8 cellular contexts compared by ENCODE assay signal in the genomic region with DNA sequence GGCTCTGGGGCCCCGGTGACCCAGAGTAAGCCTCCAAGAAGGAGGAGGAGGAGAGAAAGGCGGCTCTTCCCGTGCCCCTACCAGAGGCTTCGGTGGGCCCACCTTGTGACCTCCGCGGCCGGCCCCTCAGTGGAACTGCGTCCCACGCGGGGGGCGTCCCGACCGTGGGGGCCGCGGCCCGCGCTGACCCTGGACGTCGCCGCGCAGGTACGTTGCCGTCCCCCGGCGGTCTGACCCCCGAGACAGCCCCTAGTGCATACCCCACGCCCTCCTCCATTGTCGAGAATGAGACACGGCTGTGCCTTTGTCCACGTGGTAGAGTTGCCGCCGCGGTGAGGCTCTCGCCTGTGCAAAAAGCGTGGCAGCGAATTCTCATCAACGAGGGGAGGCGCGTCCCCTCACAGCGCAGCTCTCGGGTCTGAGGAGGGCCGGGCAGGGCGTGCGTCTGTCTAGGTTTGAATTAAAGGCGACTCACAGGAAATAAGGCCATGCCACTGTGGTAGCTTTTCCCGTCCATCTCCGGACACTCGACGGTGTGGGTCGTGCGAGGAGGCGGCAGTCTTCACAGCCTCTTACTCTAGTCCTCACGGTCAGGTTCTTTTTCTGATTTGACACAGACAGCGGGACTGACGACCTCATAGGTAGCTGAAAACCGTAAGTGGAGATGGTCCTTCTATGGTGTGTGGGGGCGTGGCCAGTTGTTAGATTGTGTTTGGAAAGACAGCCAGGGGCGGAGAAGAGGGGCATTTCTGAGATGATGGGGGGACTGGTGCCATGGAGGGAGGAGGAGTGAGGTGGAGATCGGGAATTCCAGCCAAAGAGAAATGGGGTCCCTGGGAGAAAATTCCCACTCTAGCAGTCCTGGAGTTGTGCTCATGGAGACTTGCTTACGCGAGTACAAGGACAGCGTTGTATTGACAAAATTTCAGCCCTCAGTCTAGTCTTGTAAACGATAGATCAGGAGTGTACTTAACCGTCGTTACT. TPM values are rescaled to one million over a fixed set of nuclear protein-coding genes. Genes with fewer than 3 reads are reported as not detected.
DNase-seq lines count a peak whose midpoint lies in the region; ATAC-seq and TF ChIP-seq lines count a peak whose summit lies in the region.

No MANE protein-coding gene starts in this region.

- H3K4me1 ChIP-seq in NT2/D1 (ENCODE audit: insufficient read depth, insufficient read length): peaks cover 4% of the 10 kb centered on the region
- H3K4me1 ChIP-seq in esophagus muscularis mucosa: peaks cover 19 to 31% (median 29%) of the 10 kb centered on the region in 4 donors

- H3K27ac Mint-ChIP-seq in activated T-cell treated with anti-CD3 and anti-CD28 coated beads, Interleukin-2, amount 50 U/mL, for 24 hours: peak overlapping the region; percentile 100
- H3K27ac Mint-ChIP-seq in nephron: peak overlapping the region; percentile 58 to 99 (median 99)

- H3K36me3 Mint-ChIP-seq in activated T-cell treated with anti-CD3 and anti-CD28 coated beads, Interleukin-2, amount 50 U/mL, for 24 hours (ENCODE audit: low read depth): peaks cover 53% of the 10 kb centered on the region
- H3K36me3 Mint-ChIP-seq in nephron (ENCODE audit: low read depth): peaks cover 10% of the 10 kb centered on the region

- peak; percentile 31 for ATAC-seq in GM19023 (IDR thresholded peaks at IDR 0.05; ENCODE audit: unreplicated experiment)
- ATAC-seq in HG03139 (IDR thresholded peaks at IDR 0.05; ENCODE audit: unreplicated experiment): peak; percentile 25

- intact Hi-C loops in esophagus muscularis mucosa (cut with DNase I): no loop called here

- TF ChIP-seq CTCF in AG10803 (conservative IDR thresholded peaks at IDR 0.05; ENCODE audit: low read length) (no peak), esophagus muscularis mucosa (IDR thresholded peaks at IDR 0.05) (no peak), nephron (IDR thresholded peaks at IDR 0.05; ENCODE audit: unreplicated experiment in 3 of 3) (no peak)

- H3K4me3 ChIP-seq in AG10803 (ENCODE audit: low read length) (peak overlapping the region; percentile 72), NT2/D1 (ENCODE audit: insufficient read length, low read depth) (peak overlapping the region; percentile 78), esophagus muscularis mucosa (peak overlapping the region; percentile 93 to 98 (median 96))

- H3K36me3 ChIP-seq in NT2/D1 (ENCODE audit: insufficient read depth, insufficient read length, low read length) (peaks cover 37% of the 10 kb centered on the region), esophagus muscularis mucosa (peaks cover 10 to 26% (median 20%) of the 10 kb centered on the region in 4 donors)

- no peak for TF ChIP-seq EP300 in esophagus muscularis mucosa (IDR thresholded peaks at IDR 0.05)

- TF ChIP-seq POLR2A in esophagus muscularis mucosa (IDR thresholded peaks at IDR 0.05; ENCODE audit: low read depth): no peak

- H3K27ac ChIP-seq in esophagus muscularis mucosa (replicated peaks in 1 of 4) (peak overlapping the region; percentile 91 to 99 (median 96)), substantia nigra (ENCODE audit: low read depth, low read length, poor library complexity, severe bottlenecking) (peak overlapping the region; percentile 97)

- no peaks in the 10 kb centered on the region for H3K9me3 Mint-ChIP-seq in activated T-cell treated with anti-CD3 and anti-CD28 coated beads, Interleukin-2, amount 50 U/mL, for 24 hours
- no peaks in the 10 kb centered on the region for H3K9me3 Mint-ChIP-seq in nephron

- H3K4me1 Mint-ChIP-seq in activated T-cell treated with anti-CD3 and anti-CD28 coated beads, Interleukin-2, amount 50 U/mL, for 24 hours (ENCODE audit: low read depth): peaks cover 44% of the 10 kb centered on the region
- peaks cover 39% of the 10 kb centered on the region for H3K4me1 Mint-ChIP-seq in nephron

- H3K4me3 Mint-ChIP-seq in activated T-cell treated with anti-CD3 and anti-CD28 coated beads, Interleukin-2, amount 50 U/mL, for 24 hours: peak overlapping the region; percentile 86
- H3K4me3 Mint-ChIP-seq in nephron: peak overlapping the region; percentile 80 to 93 (median 92)

- WGBS in esophagus muscularis mucosa: 2% methylated on average over 50 of the region's 65 CpGs

- H3K27me3 ChIP-seq in NT2/D1 (ENCODE audit: insufficient read depth, insufficient read length) (no peaks in the 10 kb centered on the region), esophagus muscularis mucosa (no peaks in the 10 kb centered on the region)

- DNase-seq in AG10803 (ENCODE audit: low read depth) (peak; percentile 23), NT2/D1 (ENCODE audit: low read depth, low spot score) (no peak), esophagus muscularis mucosa (ENCODE audit: extremely low spot score) (no peak), substantia nigra (lab: John Stamatoyannopoulos, UW) (peak in 29 of 49 donors; percentile 29 to 76 (median 50))
- peak; percentile 73 for DNase-seq in activated T-cell treated with anti-CD3 and anti-CD28 coated beads, Interleukin-2, amount 50 U/mL, for 24 hours

- no peaks in the 10 kb centered on the region for H3K27me3 Mint-ChIP-seq in activated T-cell treated with anti-CD3 and anti-CD28 coated beads, Interleukin-2, amount 50 U/mL, for 24 hours
- H3K27me3 Mint-ChIP-seq in nephron (ENCODE audit: low read depth): no peaks in the 10 kb centered on the region

- no peaks in the 10 kb centered on the region for H3K9me3 ChIP-seq in NT2/D1 (ENCODE audit: insufficient read depth, low read length)
- no peaks in the 10 kb centered on the region for H3K9me3 ChIP-seq in esophagus muscularis mucosa

- H3K9ac ChIP-seq in NT2/D1 (ENCODE audit: insufficient read length, low read depth): peak overlapping the region; percentile 82

RNA-seq across cellular contexts. Expression of a gene that starts 0.6 kb away (rescaled TPM):
- total RNA-seq in esophagus muscularis mucosa: 10 to 100 TPM; 19.5 to 59.0 (median 27.4) TPM

RNA-seq across cellular contexts. Expression of a gene that starts 10.8 kb away (rescaled TPM):
- 10 to 100 TPM; 10.4 to 22.8 (median 21.0) TPM for total RNA-seq in esophagus muscularis mucosa

Comparison
In these comparisons a context has a peak if more than half of its experiments do, and no peak if none do; other contexts are left out.
1. DNase-seq: peak in AG10803 (single experiment), activated T-cell treated with anti-CD3 and anti-CD28 coated beads, Interleukin-2, amount 50 U/mL, for 24 hours (single experiment) and substantia nigra (29 of 49); none in NT2/D1 (single experiment) and esophagus muscularis mucosa (single experiment).
2. Peak in every context shown above with its lines, with median percentiles within 50 percentile points of each other: H3K4me3 ChIP-seq.